ENCODE assay signal across 21 cellular contexts in the genomic region with DNA sequence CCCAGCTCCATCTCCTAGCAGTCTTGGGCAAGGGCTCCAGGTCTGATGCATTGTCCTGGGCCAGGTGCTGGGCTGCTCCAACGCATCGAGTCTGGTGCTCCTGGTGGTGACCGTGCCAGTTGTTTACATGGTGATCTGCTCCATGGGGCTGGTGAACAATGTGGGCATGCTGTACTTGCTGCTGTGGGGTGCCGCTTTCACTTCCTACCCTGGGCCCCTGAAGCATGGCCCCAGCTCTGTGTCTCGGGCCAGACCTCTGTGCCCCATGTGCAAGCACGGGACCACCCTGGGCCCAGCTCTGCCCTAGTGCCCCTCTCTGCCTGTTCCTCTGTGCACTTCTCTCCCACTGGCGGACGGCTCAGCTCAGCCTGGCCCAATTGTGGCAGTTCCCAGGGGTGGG.
DNase-seq lines count a peak whose midpoint lies in the region; ATAC-seq, FAIRE-seq and TF ChIP-seq lines count a peak whose summit lies in the region.
"Had no signal": no experiment of that assay in that cellular context is flagged by ENCODE, and none has a peak within 500 bp of the region (broad histone marks: within the 10 kb centered on the region; RNA-seq: fewer than 3 reads in every experiment).

No MANE protein-coding gene starts in this region.

- FAIRE-seq in GM12891 (lab: Jason Lieb, UNC), result no peak
- FAIRE-seq: A204.1, D721Med, G401.6, GM18507 had no signal

- no peaks in the 10 kb centered on the region for H3K9me3 Mint-ChIP-seq in immature natural killer cell
- H3K9me3 Mint-ChIP-seq: CD8-positive, alpha-beta memory T cell had no signal

- H3K4me3 Mint-ChIP-seq in immature natural killer cell, result peak overlapping the region in 4 of 5 donors; percentile 5 to 68 (median 40)
- H3K4me3 Mint-ChIP-seq: CD8-positive, alpha-beta memory T cell had no signal

- H3K27me3 Mint-ChIP-seq in immature natural killer cell (ENCODE audit: low read depth in 3 of 3), result peaks cover 0 to 1% (median 0%) of the 10 kb centered on the region in 3 donors
- H3K27me3 Mint-ChIP-seq: CD8-positive, alpha-beta memory T cell had no signal

- TF ChIP-seq POLR2A in GM12891 (IDR thresholded peaks at IDR 0.05; ENCODE audit: low read depth, low read length), result no peak

- no peak for TF ChIP-seq CTCF in omental fat pad (IDR thresholded peaks at IDR 0.05)

- peaks cover 0 to 14% (median 0%) of the 10 kb centered on the region in 3 donors for H3K36me3 Mint-ChIP-seq in immature natural killer cell

- peaks cover 57 to 58% of the 10 kb centered on the region in 2 donors for H3K4me1 Mint-ChIP-seq in immature natural killer cell

- ATAC-seq in esophagus mucosa (peak; percentile 23), omental fat pad (ENCODE audit: low FRiP score) (peak; percentile 32), HG03439 (IDR thresholded peaks at IDR 0.05; ENCODE audit: unreplicated experiment) (no peak), HG03565 (IDR thresholded peaks at IDR 0.05; ENCODE audit: unreplicated experiment) (no peak)

- peak overlapping the region in 5 of 6 donors; percentile 10 to 83 (median 59) for H3K27ac Mint-ChIP-seq in immature natural killer cell
- H3K27ac Mint-ChIP-seq: CD8-positive, alpha-beta memory T cell had no signal

- no peak for DNase-seq in GM12891 (ENCODE audit: insufficient read length, low spot score)
- DNase-seq in immature natural killer cell, result no peak
- DNase-seq in omental fat pad (ENCODE audit: low spot score), result no peak
- no peak for DNase-seq in activated naive CD4-positive, alpha-beta T cell treated with anti-CD3 and anti-CD28 coated beads, Interleukin-2, amount 50 U/mL, for 16 hours
- DNase-seq in superior temporal gyrus (ENCODE audit: extremely low spot score), result no peak
- DNase-seq: CD8-positive, alpha-beta memory T cell; DND-41; IMR-90; NCI-H1105; NCI-H1694 treated with DMSO at 0.1 percent for 48 hours; NCI-H2107; NCI-H226; NCI-H524 treated with DMSO at 0.1 percent for 48 hours; SIG-M5 had no signal

TF ChIP-seq in GM12891, 5 proteins besides CTCF, POLR2A, EP300 and RAD21:
- peak; percentile 32; the same call in 1 of the 2 replicates for TF ChIP-seq SPI1 (IDR thresholded peaks at IDR 0.05; ENCODE audit: low read depth, low read length)
- TF ChIP-seq POLR2AphosphoS5 (IDR thresholded peaks at IDR 0.05; ENCODE audit: low read depth, low read length), result no peak

Comparison
In these comparisons a context has a peak if more than half of its experiments do, and no peak if none do; other contexts are left out.
1. ATAC-seq: peak in esophagus mucosa (single experiment) and omental fat pad (single experiment); none in HG03439 (single experiment) and HG03565 (single experiment).